Comparison of ENCODE assay signal across 1 cellular context in genomic region chr17:7839199-7839889, GRCh38.
TF ChIP-seq lines count a peak whose summit lies in the region.

No MANE protein-coding gene starts in this region.

TF ChIP-seq in H1, 55 proteins besides CTCF, POLR2A, EP300 and RAD21:
- TF ChIP-seq RNF2 (IDR thresholded peaks at IDR 0.05; ENCODE audit: borderline replicate concordance, low read depth, low read length, missing control alignments, poor library complexity, severe bottlenecking) (no peak), NANOG (IDR thresholded peaks at IDR 0.05; ENCODE audit: insufficient read depth, low read depth, low read length, poor library complexity, severe bottlenecking) (no peak), ASH2L (IDR thresholded peaks at IDR 0.05; ENCODE audit: low read length) (no peak), RFX5 (IDR thresholded peaks at IDR 0.05; ENCODE audit: borderline replicate concordance, low read depth, low read length) (no peak), SP1 (IDR thresholded peaks at IDR 0.05; ENCODE audit: low read depth, low read length) (no peak)
- TF ChIP-seq, protein P1, sequence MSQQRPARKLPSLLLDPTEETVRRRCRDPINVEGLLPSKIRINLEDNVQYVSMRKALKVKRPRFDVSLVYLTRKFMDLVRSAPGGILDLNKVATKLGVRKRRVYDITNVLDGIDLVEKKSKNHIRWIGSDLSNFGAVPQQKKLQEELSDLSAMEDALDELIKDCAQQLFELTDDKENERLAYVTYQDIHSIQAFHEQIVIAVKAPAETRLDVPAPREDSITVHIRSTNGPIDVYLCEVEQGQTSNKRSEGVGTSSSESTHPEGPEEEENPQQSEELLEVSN (IDR thresholded peaks at IDR 0.05), result no peak
